In genomic region chr11:33545941-33546340, GRCh38 we compare ENCODE assay signal across 27 cellular contexts.
DNase-seq lines count a peak whose midpoint lies in the region; ATAC-seq and TF ChIP-seq lines count a peak whose summit lies in the region.
"Had no signal": no experiment of that assay in that cellular context is flagged by ENCODE, and none has a peak within 500 bp of the region (broad histone marks: within the 10 kb centered on the region; RNA-seq: fewer than 3 reads in every experiment).

No MANE protein-coding gene starts in this region.

- no TSS peak for BruUV-seq in PC-3 (replicated peaks; lab: Mats Ljungman, UMichigan)

- H3K9me2 ChIP-seq in PC-3 (replicated peaks; ENCODE audit: low read length): no peaks in the 10 kb centered on the region

- POLR2A ChIA-PET in PC-3 (lab: Charles Lee; ENCODE audit: unreplicated experiment): no interaction called here

- H3K4me3 ChIP-seq in PC-3 (ENCODE audit: low read length): no peak overlapping the region
- H3K4me3 ChIP-seq in neutrophil (ENCODE audit: low read depth in 1 of 2, low read length in 1 of 2): peak overlapping the region in 1 of 2 experiments; percentile 8
- H3K4me3 ChIP-seq in Peyer's patch: no peak overlapping the region
- H3K4me3 ChIP-seq: MG63, pancreas, thyroid gland had no signal

- no peak for TF ChIP-seq POLR2A in Peyer's patch (IDR thresholded peaks at IDR 0.05)

- no peaks in the 10 kb centered on the region for H3F3A ChIP-seq in PC-3 (ENCODE audit: low read length, unreplicated experiment)

- DNase-seq in EL (peak; percentile 55), PC-3 (peak; percentile 27), dermis blood vessel endothelial cell (peak; percentile 30), Peyer's patch (no peak), pons (ENCODE audit: low spot score) (no peak)
- DNase-seq in stimulated activated CD8-positive, alpha-beta memory T cell treated with anti-CD3 and anti-CD28 coated beads, Interleukin-4, amount 100 ng/mL, for 48 hours: no peak
- DNase-seq: activated CD4-positive, alpha-beta T cell treated with anti-CD3 and anti-CD28 coated beads, Interleukin-2, amount 10 ng/mL, durations not matched to agents 24 days and 14 days; activated naive CD4-positive, alpha-beta T cell treated with Interleukin-2 at 50 U/mL for 16 hours; activated T-cell treated with anti-CD3 and anti-CD28 coated beads, Interleukin-2, amount 50 U/mL, for 48 hours; anterior cingulate cortex; CD8-positive, alpha-beta T cell; central memory CD4-positive, alpha-beta T cell; H9; islet precursor cell; left ventricle myocardium superior; MG63; natural killer cell; NCI-H1417; NCI-H2081 treated with DMSO at 0.1 percent for 48 hours; NCI-H446; pancreas; right cardiac atrium; thyroid gland had no signal

- H3K27me3 ChIP-seq in PC-3 (ENCODE audit: low read length) (no peaks in the 10 kb centered on the region), neutrophil (peaks cover 3% of the 10 kb centered on the region), Peyer's patch (no peaks in the 10 kb centered on the region)
- H3K27me3 ChIP-seq: MG63, pancreas, thyroid gland had no signal

- TF ChIP-seq CTCF in PC-3 (conservative IDR thresholded peaks at IDR 0.05; ENCODE audit: low read depth, low read length) (no peak), neutrophil (IDR thresholded peaks at IDR 0.05) (no peak), Peyer's patch (IDR thresholded peaks at IDR 0.05) (no peak)

- H3K9ac ChIP-seq in PC-3 (ENCODE audit: low read length): no peak overlapping the region

- H3K4me2 ChIP-seq in PC-3 (ENCODE audit: low read length): no peak overlapping the region

- H3K9me3 ChIP-seq in PC-3 (ENCODE audit: low read length): no peaks in the 10 kb centered on the region
- no peaks in the 10 kb centered on the region for H3K9me3 ChIP-seq in neutrophil
- no peaks in the 10 kb centered on the region for H3K9me3 ChIP-seq in Peyer's patch
- H3K9me3 ChIP-seq: MG63, pancreas, thyroid gland had no signal

- peak; percentile 57 for ATAC-seq in PC-3
- no peak for ATAC-seq in HG03108 (IDR thresholded peaks at IDR 0.05; ENCODE audit: unreplicated experiment)
- ATAC-seq: CD8-positive, alpha-beta T cell; left ventricle myocardium superior; natural killer cell; pancreas; right cardiac atrium; Right ventricle myocardium inferior had no signal

- H3K27ac ChIP-seq in PC-3 (ENCODE audit: low read length) (no peak overlapping the region), neutrophil (peak overlapping the region; percentile 62), Peyer's patch (no peak overlapping the region)
- H3K27ac ChIP-seq: pancreas, thyroid gland, VCaP had no signal

- H3K79me2 ChIP-seq in PC-3 (ENCODE audit: low read length): no peaks in the 10 kb centered on the region

- H3K36me3 ChIP-seq in PC-3 (ENCODE audit: low read depth, low read length) (peaks cover 4% of the 10 kb centered on the region; the same call in 1 of the 2 replicates), neutrophil (no peaks in the 10 kb centered on the region), Peyer's patch (no peaks in the 10 kb centered on the region)
- H3K36me3 ChIP-seq: MG63, pancreas, thyroid gland had no signal

- CTCF ChIA-PET in PC-3 (lab: Charles Lee): no interaction called here

- H3K4me1 ChIP-seq in PC-3 (ENCODE audit: insufficient read depth, low read length) (peaks cover 27% of the 10 kb centered on the region), neutrophil (ENCODE audit: control insufficient read depth in 1 of 2, insufficient read depth in 1 of 2, low read depth in 1 of 2, low read length in 1 of 2) (peaks cover 65 to 85% of the 10 kb centered on the region in 2 experiments), Peyer's patch (no peaks in the 10 kb centered on the region)
- H3K4me1 ChIP-seq: pancreas, thyroid gland had no signal

- no peaks in the 10 kb centered on the region for H4K20me1 ChIP-seq in PC-3 (ENCODE audit: low read length)

- intact Hi-C loops in PC-3 (cut with micrococcal nuclease): loop anchor here (5.0 kb wide), 1 partner anchor 184 kb away; no protein-coding TSS in a partner anchor

- H2AFZ ChIP-seq in PC-3 (ENCODE audit: low read length): no peak overlapping the region

Comparison
In these comparisons a context has a peak if more than half of its experiments do, and no peak if none do; other contexts are left out.
1. DNase-seq: peak in EL (single experiment), PC-3 (single experiment) and dermis blood vessel endothelial cell (single experiment); none in Peyer's patch (0 of 3), pons (single experiment) and stimulated activated CD8-positive, alpha-beta memory T cell treated with anti-CD3 and anti-CD28 coated beads, Interleukin-4, amount 100 ng/mL, for 48 hours (single experiment).